In the genomic region with DNA sequence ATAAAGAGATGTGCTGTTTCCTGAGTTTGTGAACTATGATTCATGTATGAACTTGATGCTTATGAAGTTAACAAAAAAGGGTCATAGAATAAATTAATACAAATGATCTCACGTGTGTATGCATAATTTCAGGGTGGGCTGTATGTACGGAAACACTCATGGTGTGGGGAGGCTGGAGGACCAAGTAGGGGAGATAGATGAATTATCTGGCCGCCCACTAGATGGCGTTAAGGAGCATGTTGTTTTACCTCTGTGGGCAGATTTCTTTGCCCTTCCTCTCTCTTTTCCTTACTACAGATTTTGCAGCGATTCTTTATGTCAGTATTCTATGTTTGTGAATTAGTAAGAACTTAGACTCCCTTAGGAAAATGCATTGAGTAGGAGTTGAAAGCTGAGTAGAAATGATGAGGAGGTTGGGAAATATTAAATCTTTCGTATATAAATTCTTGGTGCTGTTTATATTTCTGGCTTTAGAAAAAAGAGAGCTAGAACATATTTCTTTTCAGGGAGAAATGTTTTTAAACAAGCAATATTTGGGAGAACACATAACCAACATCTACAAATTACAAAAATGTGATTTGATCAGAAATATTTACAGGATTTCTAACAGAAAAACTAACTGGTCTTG, we compare ENCODE assay signal across 8 cellular contexts. TPM values are rescaled to one million over a fixed set of nuclear protein-coding genes. Genes with fewer than 3 reads are reported as not detected.
DNase-seq lines count a peak whose midpoint lies in the region; ATAC-seq and TF ChIP-seq lines count a peak whose summit lies in the region.

No MANE protein-coding gene starts in this region.

- ATAC-seq in GM18868 (IDR thresholded peaks at IDR 0.05; ENCODE audit: unreplicated experiment) (peak; percentile 77), HG03432 (IDR thresholded peaks at IDR 0.05; ENCODE audit: unreplicated experiment) (peak; percentile 66), gastrocnemius medialis (no peak)
- ATAC-seq in activated T-cell treated with anti-CD3 and anti-CD28 coated beads, Interleukin-2, amount 50 U/mL, for 72 hours (replicated peaks in 1 of 2) = peak; percentile 43 to 53

- CTCF ChIA-PET in BJ (lab: Yijun Ruan, JAX) (interaction anchor here (0.7 to 4.5 kb wide), 7 partner anchors 11 to 406 kb away, joined by 3 to 31 read pairs (median 3); no protein-coding TSS in a partner anchor), OCI-LY7 (lab: Charles Lee; ENCODE audit: unreplicated experiment) (interaction anchor here (0.7 kb wide), 1 partner anchor 8 kb away, joined by 6 read pairs; no protein-coding TSS in a partner anchor)

- peaks cover 8% of the 10 kb centered on the region for H3K4me1 Mint-ChIP-seq in activated T-cell treated with anti-CD3 and anti-CD28 coated beads, Interleukin-2, amount 50 U/mL, for 72 hours (ENCODE audit: low read depth)

- no peaks in the 10 kb centered on the region for H4K20me1 ChIP-seq in OCI-LY7 (ENCODE audit: insufficient read depth, low read length)

- DNase-seq in BJ (ENCODE audit: low read depth) (no peak), OCI-LY7 (ENCODE audit: low spot score) (peak; percentile 39), foreskin melanocyte (peak; percentile 36), putamen (ENCODE audit: low spot score) (peak; percentile 55), gastrocnemius medialis (no peak)
- DNase-seq in activated T-cell treated with anti-CD3 and anti-CD28 coated beads, Interleukin-2, amount 50 U/mL, for 72 hours = peak; percentile 64 to 66

- in situ Hi-C loops in gastrocnemius medialis (cut with MboI; ENCODE audit: low sequenced_read_pairs in 4 of 4) = no loop called here

- H3K9me2 ChIP-seq in OCI-LY7 (ENCODE audit: insufficient read depth, low read length) = no peaks in the 10 kb centered on the region

- intact Hi-C loops in OCI-LY7 (cut with micrococcal nuclease; ENCODE audit: unreplicated experiment) (no loop called here), gastrocnemius medialis (cut with DNase I; ENCODE audit: low total_unique reads) (no loop called here)

- H3K9me3 ChIP-seq in OCI-LY7 (ENCODE audit: low read length) (no peaks in the 10 kb centered on the region), gastrocnemius medialis (no peaks in the 10 kb centered on the region)

- H2AFZ ChIP-seq in OCI-LY7 (ENCODE audit: low read length) = no peak overlapping the region

- peaks cover 8% of the 10 kb centered on the region for H3K27me3 Mint-ChIP-seq in activated T-cell treated with anti-CD3 and anti-CD28 coated beads, Interleukin-2, amount 50 U/mL, for 72 hours (ENCODE audit: low read depth)

- POLR2A ChIA-PET in BJ (lab: Charles Lee) (no interaction called here), OCI-LY7 (lab: Charles Lee) (no interaction called here)

- H3K36me3 Mint-ChIP-seq in activated T-cell treated with anti-CD3 and anti-CD28 coated beads, Interleukin-2, amount 50 U/mL, for 72 hours (ENCODE audit: insufficient read depth in 2 of 2) = peaks cover 2 to 5% of the 10 kb centered on the region in 2 donors

- H3K79me2 ChIP-seq in OCI-LY7 (ENCODE audit: insufficient read depth, low read depth, low read length) = no peaks in the 10 kb centered on the region

- TF ChIP-seq CTCF in BJ (IDR thresholded peaks at IDR 0.05; ENCODE audit: insufficient read depth, low read depth, low read length) (peak; percentile 83), OCI-LY7 (conservative IDR thresholded peaks at IDR 0.05; ENCODE audit: low read length) (peak; percentile 75), gastrocnemius medialis (IDR thresholded peaks at IDR 0.05 in 4 of 5, conservative IDR thresholded peaks at IDR 0.05 in 1 of 5) (peak in 2 of 5 experiments; percentile 42 to 55)

- H3K9me3 Mint-ChIP-seq in activated T-cell treated with anti-CD3 and anti-CD28 coated beads, Interleukin-2, amount 50 U/mL, for 72 hours = peaks cover 3 to 5% of the 10 kb centered on the region in 2 donors

- H3K4me1 ChIP-seq in OCI-LY7 (ENCODE audit: insufficient read depth, low read length, poor library complexity, severe bottlenecking) = no peaks in the 10 kb centered on the region
- H3K4me1 ChIP-seq in gastrocnemius medialis = no peaks in the 10 kb centered on the region

- H3K36me3 ChIP-seq in BJ (ENCODE audit: control insufficient read depth, insufficient read depth, low read length) (no peaks in the 10 kb centered on the region), OCI-LY7 (ENCODE audit: insufficient read depth, low read length) (no peaks in the 10 kb centered on the region), gastrocnemius medialis (no peaks in the 10 kb centered on the region)

- H3K27ac Mint-ChIP-seq in activated T-cell treated with anti-CD3 and anti-CD28 coated beads, Interleukin-2, amount 50 U/mL, for 72 hours = no peak overlapping the region

- H3K27ac ChIP-seq in OCI-LY7 (ENCODE audit: low read depth, low read length, poor library complexity, severe bottlenecking) = no peak overlapping the region
- no peak overlapping the region for H3K27ac ChIP-seq in gastrocnemius medialis

- no peak overlapping the region for H3K4me2 ChIP-seq in OCI-LY7 (ENCODE audit: low read length)

- peaks cover 2% of the 10 kb centered on the region; the same call in 1 of the 2 replicates for H3K27me3 ChIP-seq in BJ (ENCODE audit: control insufficient read depth, insufficient read depth, low read length)
- peaks cover 0 to 2% (median 0%) of the 10 kb centered on the region in 3 donors for H3K27me3 ChIP-seq in gastrocnemius medialis

- H3K4me3 ChIP-seq in BJ (ENCODE audit: low read depth, low read length) = no peak overlapping the region
- no peak overlapping the region for H3K4me3 ChIP-seq in OCI-LY7 (ENCODE audit: low read depth, low read length, poor library complexity, severe bottlenecking)
- H3K4me3 ChIP-seq in gastrocnemius medialis = no peak overlapping the region

- BruUV-seq in OCI-LY7 (replicated peaks; lab: Mats Ljungman, UMichigan) = no TSS peak

- H3K4me3 Mint-ChIP-seq in activated T-cell treated with anti-CD3 and anti-CD28 coated beads, Interleukin-2, amount 50 U/mL, for 72 hours = no peak overlapping the region

- TF ChIP-seq POLR2A in gastrocnemius medialis (IDR thresholded peaks at IDR 0.05) = no peak

RNA-seq across cellular contexts. Expression of a gene that starts 47.4 kb away (rescaled TPM):
- polyA plus RNA-seq in BJ (2011; rRNA removed) = 7.1 and 10.9 TPM in 2 replicates
- polyA minus RNA-seq in BJ (2011; rRNA and poly(A)+ RNA removed) = 5.1 and 6.4 TPM in 2 replicates
- total RNA-seq in OCI-LY7 (2014; rRNA removed; shearing (Covaris generic)) = 19.8 and 24.9 TPM in 2 replicates
- total RNA-seq in OCI-LY7 (2022) (15.7 and 19.4 TPM in 2 replicates), gastrocnemius medialis (10 to 100 TPM in 1 of 4 donors, 1 to 10 TPM in 3; 6.5 to 10.6 (median 7.7) TPM)
- total RNA-seq in activated T-cell treated with anti-CD3 and anti-CD28 coated beads, Interleukin-2, amount 50 U/mL, for 72 hours = 10 to 100 TPM; 16.1 to 18.1 TPM

Comparison
In these comparisons a context has a peak if more than half of its experiments do, and no peak if none do; other contexts are left out.
1. DNase-seq: peak in OCI-LY7 (single experiment), activated T-cell treated with anti-CD3 and anti-CD28 coated beads, Interleukin-2, amount 50 U/mL, for 72 hours (2 of 2), foreskin melanocyte (single experiment) and putamen (single experiment); none in BJ (single experiment) and gastrocnemius medialis (0 of 2).
2. ATAC-seq: peak in GM18868 (single experiment), HG03432 (single experiment) and activated T-cell treated with anti-CD3 and anti-CD28 coated beads, Interleukin-2, amount 50 U/mL, for 72 hours (2 of 2); none in gastrocnemius medialis (0 of 2).